ENCODE assay signal across 26 cellular contexts in the genomic region with DNA sequence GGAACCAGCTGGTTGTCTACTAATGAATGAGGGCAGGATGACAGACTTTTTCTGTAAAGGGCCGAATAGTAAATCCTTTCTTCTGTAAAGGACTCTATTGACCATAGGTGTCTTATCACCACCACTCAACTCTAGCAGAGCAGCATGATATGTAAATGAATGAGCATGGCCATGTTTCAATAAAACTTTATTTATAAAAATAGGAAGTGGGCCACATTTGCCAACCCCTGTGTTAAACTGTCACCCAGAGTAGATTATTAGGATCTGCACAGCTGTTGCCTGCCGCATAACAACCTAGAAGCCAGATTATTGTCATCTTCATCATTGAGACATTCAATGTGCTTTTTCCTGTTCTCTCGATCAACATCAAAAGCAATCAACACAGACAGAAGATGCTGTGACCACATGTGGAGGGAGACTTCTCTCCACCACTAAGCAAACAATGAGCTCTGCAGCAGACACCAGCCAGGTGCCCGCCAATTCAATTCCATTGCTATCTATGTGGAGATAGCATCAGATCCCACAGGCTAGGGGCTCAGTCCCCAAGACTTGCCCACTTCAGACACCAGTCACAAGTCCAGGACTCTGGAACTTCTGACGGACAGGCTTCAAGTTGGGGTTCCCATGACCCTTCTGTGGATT. TPM values are rescaled to one million over a fixed set of nuclear protein-coding genes. Genes with fewer than 3 reads are reported as not detected.
"Had no signal": no experiment of that assay in that cellular context is flagged by ENCODE, and none has a peak within 500 bp of the region (broad histone marks: within the 10 kb centered on the region; RNA-seq: fewer than 3 reads in every experiment).

No MANE protein-coding gene starts in this region.

- H3K27ac ChIP-seq: body of pancreas, epithelial cell of prostate, foreskin keratinocyte, thyroid gland had no signal

- H3K4me1 Mint-ChIP-seq: mesothelial cell of epicardium had no signal

- H3K36me3 ChIP-seq: thyroid gland had no signal

- H3K9me3 ChIP-seq: thyroid gland had no signal

- H3K4me1 ChIP-seq: body of pancreas had no signal

- ATAC-seq: activated CD8-positive, alpha-beta memory T cell treated with anti-CD3 and anti-CD28 coated beads, Interleukin-2, amount 10 ng/mL, durations not matched to agents 7 days and 5 days; body of pancreas; foreskin keratinocyte; left lobe of liver had no signal

- H3K4me3 Mint-ChIP-seq: activated CD4-positive, alpha-beta memory T cell treated with anti-CD3 and anti-CD28 coated beads, Interleukin-2, amount 10 ng/mL, durations not matched to agents 7 days and 5 days; activated CD8-positive, alpha-beta memory T cell treated with anti-CD3 and anti-CD28 coated beads, Interleukin-2, amount 10 ng/mL, durations not matched to agents 7 days and 5 days; activated naive CD4-positive, alpha-beta T cell treated with anti-CD3 and anti-CD28 coated beads for 36 hours; mesothelial cell of epicardium; nephron progenitor cell had no signal

- H3K4me3 ChIP-seq: body of pancreas, lung, thyroid gland had no signal

- H3K36me3 Mint-ChIP-seq: activated CD8-positive, alpha-beta memory T cell treated with anti-CD3 and anti-CD28 coated beads, Interleukin-2, amount 10 ng/mL, durations not matched to agents 7 days and 5 days; mesothelial cell of epicardium had no signal

- H3K27me3 ChIP-seq: body of pancreas, foreskin keratinocyte, thyroid gland had no signal

- DNase-seq: activated CD4-positive, alpha-beta memory T cell treated with anti-CD3 and anti-CD28 coated beads, Interleukin-2, amount 10 ng/mL, durations not matched to agents 7 days and 5 days; activated CD4-positive, alpha-beta T cell treated with anti-CD3 and anti-CD28 coated beads for 48 hours; activated CD4-positive, CD25-positive, alpha-beta regulatory T cell; activated CD8-positive, alpha-beta memory T cell treated with anti-CD3 and anti-CD28 coated beads, Interleukin-2, amount 10 ng/mL, durations not matched to agents 7 days and 5 days; activated naive CD4-positive, alpha-beta T cell treated with anti-CD3 and anti-CD28 coated beads for 36 hours; activated T-cell treated with anti-CD3 and anti-CD28 coated beads, Interleukin-2, amount 50 U/mL, for 1 hour; body of pancreas; foreskin keratinocyte; hypothalamus; kidney; nephron progenitor cell; occipital lobe; stimulated activated CD4-positive, alpha-beta T cell treated with anti-CD3 and anti-CD28 coated beads, Interleukin-12 subunit alpha, Interleukin-12 subunit beta, amount 100 ng/mL, for 4 hours; stimulated activated CD4-positive, alpha-beta T cell treated with anti-CD3 and anti-CD28 coated beads, Interleukin-1b, Interleukin-23, amount 100 ng/mL, for 48 hours; stimulated activated CD8-positive, alpha-beta memory T cell treated with anti-CD3 and anti-CD28 coated beads, Interleukin-4, amount 100 ng/mL, for 48 hours; stimulated activated naive CD4-positive, alpha-beta T cell; thyroid gland had no signal

- H3K27ac Mint-ChIP-seq: activated CD4-positive, alpha-beta memory T cell treated with anti-CD3 and anti-CD28 coated beads, Interleukin-2, amount 10 ng/mL, durations not matched to agents 7 days and 5 days; activated CD8-positive, alpha-beta memory T cell treated with anti-CD3 and anti-CD28 coated beads, Interleukin-2, amount 10 ng/mL, durations not matched to agents 7 days and 5 days; activated naive CD4-positive, alpha-beta T cell treated with anti-CD3 and anti-CD28 coated beads for 36 hours; mesothelial cell of epicardium; nephron progenitor cell had no signal

RNA-seq across cellular contexts. Expression of a gene that starts 35.3 kb away (rescaled TPM):
- total RNA-seq: activated naive CD4-positive, alpha-beta T cell treated with anti-CD3 and anti-CD28 coated beads for 36 hours; cardiac septum; dermis microvascular lymphatic vessel endothelial cell; fibroblast of lung; foreskin keratinocyte; occipital lobe; urinary bladder had no signal
- polyA plus RNA-seq: fibroblast of lung, foreskin keratinocyte had no signal

RNA-seq across cellular contexts. Expression of a gene that starts 53.6 kb away (rescaled TPM):
- total RNA-seq: activated CD4-positive, alpha-beta memory T cell treated with anti-CD3 and anti-CD28 coated beads, Interleukin-2, amount 10 ng/mL, durations not matched to agents 7 days and 5 days; activated CD8-positive, alpha-beta memory T cell treated with anti-CD3 and anti-CD28 coated beads, Interleukin-2, amount 10 ng/mL, durations not matched to agents 7 days and 5 days; activated naive CD4-positive, alpha-beta T cell treated with anti-CD3 and anti-CD28 coated beads for 36 hours; cardiac septum; dermis microvascular lymphatic vessel endothelial cell; fibroblast of lung; foreskin keratinocyte; kidney; mesothelial cell of epicardium; occipital lobe; subcutaneous adipose tissue; thyroid gland; urinary bladder had no signal
- polyA plus RNA-seq: fibroblast of lung, foreskin keratinocyte, urinary bladder had no signal
